Comparison of ENCODE assay signal across 37 cellular contexts in genomic region chr3:61582287-61582686, GRCh38. TPM values are rescaled to one million over a fixed set of nuclear protein-coding genes. Genes with fewer than 3 reads are reported as not detected.
"Had no signal": no experiment of that assay in that cellular context is flagged by ENCODE, and none has a peak within 500 bp of the region (broad histone marks: within the 10 kb centered on the region; RNA-seq: fewer than 3 reads in every experiment).

No MANE protein-coding gene starts in this region.

- ATAC-seq: activated CD4-positive, alpha-beta T cell treated with anti-CD3 and anti-CD28 coated beads for 36 hours; activated CD8-positive, alpha-beta memory T cell treated with anti-CD3 and anti-CD28 coated beads, Interleukin-2, amount 10 ng/mL, durations not matched to agents 7 days and 5 days; activated CD8-positive, alpha-beta T cell treated with anti-CD3 and anti-CD28 coated beads, Interleukin-2, amount 10 ng/mL, durations not matched to agents 7 days and 5 days; activated naive CD8-positive, alpha-beta T cell treated with anti-CD3 and anti-CD28 coated beads, Interleukin-2, amount 50 U/mL, for 24 hours; body of pancreas; gastroesophageal sphincter; T-cell had no signal

- H3K4me1 Mint-ChIP-seq: activated CD4-positive, alpha-beta T cell treated with anti-CD3 and anti-CD28 coated beads for 36 hours; activated CD4-positive, alpha-beta T cell treated with anti-CD3 and anti-CD28 coated beads, Interleukin-2, amount 10 ng/mL, durations not matched to agents 24 days and 14 days; activated CD8-positive, alpha-beta memory T cell treated with anti-CD3 and anti-CD28 coated beads, Interleukin-2, amount 10 ng/mL, durations not matched to agents 7 days and 5 days; activated naive CD4-positive, alpha-beta T cell treated with anti-CD3 and anti-CD28 coated beads, Interleukin-2, amount 50 U/mL, for 24 hours; activated naive CD8-positive, alpha-beta T cell treated with anti-CD3 and anti-CD28 coated beads for 36 hours; activated naive CD8-positive, alpha-beta T cell treated with anti-CD3 and anti-CD28 coated beads, Interleukin-2, amount 50 U/mL, for 24 hours; T-cell had no signal

- DNase-seq: activated CD4-positive, alpha-beta memory T cell treated with anti-CD3 and anti-CD28 coated beads for 36 hours; activated CD4-positive, alpha-beta T cell treated with anti-CD3 and anti-CD28 coated beads for 36 hours; activated CD4-positive, alpha-beta T cell treated with anti-CD3 and anti-CD28 coated beads, Interleukin-2, amount 10 ng/mL, durations not matched to agents 24 days and 14 days; activated CD4-positive, CD25-positive, alpha-beta regulatory T cell; activated CD4-positive, CD25-positive, alpha-beta regulatory T cell treated with anti-CD3 and anti-CD28 coated beads, Interleukin-2, amount 50 U/mL, for 72 hours; activated CD8-positive, alpha-beta memory T cell treated with anti-CD3 and anti-CD28 coated beads, Interleukin-2, amount 10 ng/mL, durations not matched to agents 7 days and 5 days; activated CD8-positive, alpha-beta memory T cell treated with anti-CD3 and anti-CD28 coated beads, Interleukin-2, amount 50 U/mL, for 4 hours; activated CD8-positive, alpha-beta T cell treated with anti-CD3 and anti-CD28 coated beads, Interleukin-2, amount 10 ng/mL, durations not matched to agents 7 days and 5 days; activated effector memory CD4-positive, alpha-beta T cell treated with anti-CD3 and anti-CD28 coated beads, Interleukin-2, amount 50 U/mL, for 16 hours; activated naive CD4-positive, alpha-beta T cell treated with anti-CD3 and anti-CD28 coated beads for 36 hours; activated naive CD8-positive, alpha-beta T cell treated with anti-CD3 and anti-CD28 coated beads for 36 hours; activated naive CD8-positive, alpha-beta T cell treated with anti-CD3 and anti-CD28 coated beads, Interleukin-2, amount 50 U/mL, for 24 hours; activated T-cell treated with anti-CD3 and anti-CD28 coated beads, Interleukin-2, amount 50 U/mL, for 1 hour; activated T-cell treated with anti-CD3 and anti-CD28 coated beads, Interleukin-2, amount 50 U/mL, for 48 hours; adrenal gland; amygdala; aorta; body of pancreas; central memory CD4-positive, alpha-beta T cell; cerebellar nuclear complex; colonic mucosa; effector CD8-positive, alpha-beta T cell; esophagus squamous epithelium; foreskin melanocyte; glutamatergic neuron; SW 1271; T-cell; T1000; WERI-Rb-1 had no signal

- H3K4me1 ChIP-seq: colonic mucosa, esophagus squamous epithelium had no signal

- H3K27me3 Mint-ChIP-seq: activated CD4-positive, alpha-beta memory T cell treated with anti-CD3 and anti-CD28 coated beads for 36 hours; activated CD8-positive, alpha-beta memory T cell treated with anti-CD3 and anti-CD28 coated beads, Interleukin-2, amount 10 ng/mL, durations not matched to agents 7 days and 5 days; activated naive CD8-positive, alpha-beta T cell treated with anti-CD3 and anti-CD28 coated beads, Interleukin-2, amount 50 U/mL, for 24 hours had no signal

- H3K9me3 Mint-ChIP-seq: activated CD4-positive, alpha-beta memory T cell treated with anti-CD3 and anti-CD28 coated beads for 36 hours; activated CD4-positive, alpha-beta T cell treated with anti-CD3 and anti-CD28 coated beads, Interleukin-2, amount 10 ng/mL, durations not matched to agents 24 days and 14 days; activated naive CD4-positive, alpha-beta T cell treated with anti-CD3 and anti-CD28 coated beads for 36 hours; activated naive CD4-positive, alpha-beta T cell treated with anti-CD3 and anti-CD28 coated beads, Interleukin-2, amount 50 U/mL, for 24 hours; activated naive CD8-positive, alpha-beta T cell treated with anti-CD3 and anti-CD28 coated beads for 36 hours; activated naive CD8-positive, alpha-beta T cell treated with anti-CD3 and anti-CD28 coated beads, Interleukin-2, amount 50 U/mL, for 24 hours; activated T-helper 1 cell treated with anti-CD3 and anti-CD28 coated beads, Interleukin-12 subunit alpha, Interleukin-12 subunit beta, Interleukin-2, Interleukin-4 antibody, amounts not matched to agents 30 ng/mL and 10 ng/mL and 1 ng/mL, durations not matched to agents 14 hours and 24 hours and 36 hours; activated T-helper 2 cell treated with anti-CD3 and anti-CD28 coated beads, Interferon-gamma antibody, Interleukin-2, Interleukin-4, amounts not matched to agents 10 μg/mL and 5 μg/mL and 100 μg/mL, durations not matched to agents 14 hours and 24 hours and 36 hours; T-helper 1 cell treated with Interleukin-12 subunit alpha and Interleukin-12 subunit beta and Interleukin-4 antibody, amounts not matched to agents 30 μg/mL and 1 μg/mL, for 36 hours; T-helper 2 cell treated with Interferon-gamma antibody and Interleukin-4, amounts not matched to agents 5 μg/mL and 100 μg/mL, for 36 hours had no signal

- H3K4me3 Mint-ChIP-seq: activated CD4-positive, alpha-beta memory T cell treated with anti-CD3 and anti-CD28 coated beads for 36 hours; activated CD4-positive, alpha-beta T cell treated with anti-CD3 and anti-CD28 coated beads for 36 hours; activated CD4-positive, alpha-beta T cell treated with anti-CD3 and anti-CD28 coated beads, Interleukin-2, amount 10 ng/mL, durations not matched to agents 24 days and 14 days; activated CD8-positive, alpha-beta memory T cell treated with anti-CD3 and anti-CD28 coated beads, Interleukin-2, amount 10 ng/mL, durations not matched to agents 7 days and 5 days; activated CD8-positive, alpha-beta T cell treated with anti-CD3 and anti-CD28 coated beads, Interleukin-2, amount 10 ng/mL, durations not matched to agents 7 days and 5 days; activated naive CD4-positive, alpha-beta T cell treated with anti-CD3 and anti-CD28 coated beads for 36 hours; activated naive CD4-positive, alpha-beta T cell treated with anti-CD3 and anti-CD28 coated beads, Interleukin-2, amount 50 U/mL, for 24 hours; activated naive CD8-positive, alpha-beta T cell treated with anti-CD3 and anti-CD28 coated beads for 36 hours; activated naive CD8-positive, alpha-beta T cell treated with anti-CD3 and anti-CD28 coated beads, Interleukin-2, amount 50 U/mL, for 24 hours; activated T-helper 1 cell treated with anti-CD3 and anti-CD28 coated beads, Interleukin-12 subunit alpha, Interleukin-12 subunit beta, Interleukin-2, Interleukin-4 antibody, amounts not matched to agents 30 ng/mL and 10 ng/mL and 1 ng/mL, durations not matched to agents 14 hours and 24 hours and 36 hours; T-cell; T-helper 1 cell treated with Interleukin-12 subunit alpha and Interleukin-12 subunit beta and Interleukin-4 antibody, amounts not matched to agents 30 μg/mL and 1 μg/mL, for 36 hours; T-helper 2 cell treated with Interferon-gamma antibody and Interleukin-4, amounts not matched to agents 5 μg/mL and 100 μg/mL, for 36 hours had no signal

- H3K27ac ChIP-seq: adrenal gland, body of pancreas, colonic mucosa, epithelial cell of prostate, esophagus squamous epithelium, gastroesophageal sphincter, WERI-Rb-1 had no signal

- H3K27ac Mint-ChIP-seq: activated CD4-positive, alpha-beta memory T cell treated with anti-CD3 and anti-CD28 coated beads for 36 hours; activated CD4-positive, alpha-beta T cell treated with anti-CD3 and anti-CD28 coated beads for 36 hours; activated CD4-positive, alpha-beta T cell treated with anti-CD3 and anti-CD28 coated beads, Interleukin-2, amount 10 ng/mL, durations not matched to agents 24 days and 14 days; activated CD8-positive, alpha-beta memory T cell treated with anti-CD3 and anti-CD28 coated beads, Interleukin-2, amount 10 ng/mL, durations not matched to agents 7 days and 5 days; activated CD8-positive, alpha-beta T cell treated with anti-CD3 and anti-CD28 coated beads, Interleukin-2, amount 10 ng/mL, durations not matched to agents 7 days and 5 days; activated naive CD4-positive, alpha-beta T cell treated with anti-CD3 and anti-CD28 coated beads for 36 hours; activated naive CD4-positive, alpha-beta T cell treated with anti-CD3 and anti-CD28 coated beads, Interleukin-2, amount 50 U/mL, for 24 hours; activated naive CD8-positive, alpha-beta T cell treated with anti-CD3 and anti-CD28 coated beads for 36 hours; activated naive CD8-positive, alpha-beta T cell treated with anti-CD3 and anti-CD28 coated beads, Interleukin-2, amount 50 U/mL, for 24 hours; activated T-helper 1 cell treated with anti-CD3 and anti-CD28 coated beads, Interleukin-12 subunit alpha, Interleukin-12 subunit beta, Interleukin-2, Interleukin-4 antibody, amounts not matched to agents 30 ng/mL and 10 ng/mL and 1 ng/mL, durations not matched to agents 14 hours and 24 hours and 36 hours; activated T-helper 2 cell treated with anti-CD3 and anti-CD28 coated beads, Interferon-gamma antibody, Interleukin-2, Interleukin-4, amounts not matched to agents 10 μg/mL and 5 μg/mL and 100 μg/mL, durations not matched to agents 14 hours and 24 hours and 36 hours; T-cell; T-helper 1 cell treated with Interleukin-12 subunit alpha and Interleukin-12 subunit beta and Interleukin-4 antibody, amounts not matched to agents 30 μg/mL and 1 μg/mL, for 36 hours; T-helper 2 cell treated with Interferon-gamma antibody and Interleukin-4, amounts not matched to agents 5 μg/mL and 100 μg/mL, for 36 hours had no signal

- H3K27me3 ChIP-seq: adrenal gland, body of pancreas, colonic mucosa, esophagus squamous epithelium, gastroesophageal sphincter had no signal

- H3K36me3 Mint-ChIP-seq: activated CD4-positive, alpha-beta memory T cell treated with anti-CD3 and anti-CD28 coated beads for 36 hours; activated CD8-positive, alpha-beta memory T cell treated with anti-CD3 and anti-CD28 coated beads, Interleukin-2, amount 10 ng/mL, durations not matched to agents 7 days and 5 days; activated naive CD4-positive, alpha-beta T cell treated with anti-CD3 and anti-CD28 coated beads, Interleukin-2, amount 50 U/mL, for 24 hours; activated naive CD8-positive, alpha-beta T cell treated with anti-CD3 and anti-CD28 coated beads for 36 hours; T-cell had no signal

- H3K36me3 ChIP-seq: adrenal gland, colonic mucosa, esophagus squamous epithelium, gastroesophageal sphincter had no signal

- H3K9me3 ChIP-seq: adrenal gland, body of pancreas, colonic mucosa, esophagus squamous epithelium, gastroesophageal sphincter had no signal

- H3K4me3 ChIP-seq: adrenal gland, body of pancreas, colonic mucosa, esophagus squamous epithelium, gastroesophageal sphincter had no signal

RNA-seq across cellular contexts. Expression of gene PTPRG, which starts 20.9 kb away (rescaled TPM):
- total RNA-seq: activated CD8-positive, alpha-beta memory T cell treated with anti-CD3 and anti-CD28 coated beads for 36 hours; activated CD8-positive, alpha-beta T cell treated with anti-CD3 and anti-CD28 coated beads, Interleukin-2, amount 10 ng/mL, durations not matched to agents 7 days and 5 days had no signal
